1 cellular context compared by ENCODE assay signal in the genomic region with DNA sequence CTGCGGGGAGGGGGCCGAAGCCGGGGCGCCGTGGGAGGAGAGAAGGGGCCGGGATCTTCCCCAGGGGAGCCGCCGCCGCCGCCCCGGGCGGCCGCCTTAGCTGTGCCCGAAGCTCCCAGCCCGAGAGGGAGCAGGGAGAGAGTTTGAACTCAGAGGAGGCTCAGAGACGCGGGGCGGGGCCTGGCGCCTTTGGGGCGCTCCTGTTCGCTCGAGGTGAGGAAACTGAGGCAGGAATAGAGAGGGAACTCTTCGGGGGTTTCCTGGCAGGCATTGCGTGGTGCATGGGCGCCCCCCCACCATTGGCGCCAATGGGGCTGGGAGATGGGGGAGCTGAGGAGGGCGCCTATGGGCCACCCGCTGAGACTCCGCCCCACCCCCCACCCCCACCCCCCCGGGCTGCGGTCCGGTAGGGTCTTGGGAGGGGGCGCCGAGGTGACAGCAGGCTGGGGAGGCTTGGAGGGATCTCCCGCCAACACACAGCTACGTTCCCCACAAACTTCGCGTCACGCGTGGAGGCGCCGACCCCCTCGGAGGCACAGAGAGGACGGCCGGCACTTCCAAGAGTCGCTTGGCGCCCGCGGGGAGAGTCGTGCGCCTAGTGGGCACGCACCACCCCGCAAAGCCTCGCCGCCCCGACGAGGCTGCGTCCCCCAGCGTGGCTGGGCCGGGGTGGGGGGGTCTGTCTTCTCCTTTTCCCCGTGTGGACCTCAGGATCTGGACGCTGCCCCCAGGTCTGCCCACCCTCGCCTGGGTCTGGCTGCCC.
TF ChIP-seq lines count a peak whose summit lies in the region.

No MANE protein-coding gene starts in this region.

TF ChIP-seq in HepG2, 621 proteins besides CTCF, POLR2A, EP300 and RAD21 (continued from another document and continues in another):
- TF ChIP-seq ZBTB39 (CRISPR knock-in tag; IDR thresholded peaks at IDR 0.05): no peak; the same call in 1 of the 2 replicates
- TF ChIP-seq ZNF577 (CRISPR knock-in tag; IDR thresholded peaks at IDR 0.05; ENCODE audit: borderline replicate concordance, low read depth): no peak
- TF ChIP-seq GATA4 (IDR thresholded peaks at IDR 0.05; ENCODE audit: borderline replicate concordance, low read depth): peak; percentile 26; the same call in 1 of the 2 replicates
- no peak for TF ChIP-seq ZNF775 (CRISPR knock-in tag; IDR thresholded peaks at IDR 0.05; ENCODE audit: borderline replicate concordance)
- TF ChIP-seq ZNF101 (CRISPR knock-in tag; IDR thresholded peaks at IDR 0.05; ENCODE audit: borderline replicate concordance, low read depth): no peak; the same call in 1 of the 2 replicates
- no peak for TF ChIP-seq FOSL2 (CRISPR knock-in tag; IDR thresholded peaks at IDR 0.05)
- TF ChIP-seq TRAFD1 (CRISPR knock-in tag; IDR thresholded peaks at IDR 0.05; ENCODE audit: borderline replicate concordance): no peak
- TF ChIP-seq ATF4 (CRISPR knock-in tag; IDR thresholded peaks at IDR 0.05): no peak; a peak in 1 of 4 replicates
- TF ChIP-seq, protein P1, sequence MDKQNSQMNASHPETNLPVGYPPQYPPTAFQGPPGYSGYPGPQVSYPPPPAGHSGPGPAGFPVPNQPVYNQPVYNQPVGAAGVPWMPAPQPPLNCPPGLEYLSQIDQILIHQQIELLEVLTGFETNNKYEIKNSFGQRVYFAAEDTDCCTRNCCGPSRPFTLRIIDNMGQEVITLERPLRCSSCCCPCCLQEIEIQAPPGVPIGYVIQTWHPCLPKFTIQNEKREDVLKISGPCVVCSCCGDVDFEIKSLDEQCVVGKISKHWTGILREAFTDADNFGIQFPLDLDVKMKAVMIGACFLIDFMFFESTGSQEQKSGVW (CRISPR knock-in tag; IDR thresholded peaks at IDR 0.05; ENCODE audit: borderline replicate concordance): no peak
- no peak for TF ChIP-seq ZNF230 (CRISPR knock-in tag; IDR thresholded peaks at IDR 0.05)
- TF ChIP-seq PRDM4 (CRISPR knock-in tag; IDR thresholded peaks at IDR 0.05; ENCODE audit: borderline replicate concordance): peak; percentile 89; the same call in 1 of the 2 replicates
- TF ChIP-seq FOXO1 (CRISPR knock-in tag; IDR thresholded peaks at IDR 0.05): no peak
- 0 out of 2 replicates have a peak, but pooled peaks have one; percentile 3 for TF ChIP-seq ZNF263 (CRISPR knock-in tag; IDR thresholded peaks at IDR 0.05)
- TF ChIP-seq KDM2A (CRISPR knock-in tag; IDR thresholded peaks at IDR 0.05; ENCODE audit: borderline replicate concordance, low read depth): peak; percentile 44
- no peak for TF ChIP-seq PBX2 (CRISPR knock-in tag; IDR thresholded peaks at IDR 0.05)
- peak; percentile 88 for TF ChIP-seq PATZ1 (CRISPR knock-in tag; IDR thresholded peaks at IDR 0.05)
- TF ChIP-seq ZNF251 (CRISPR knock-in tag; IDR thresholded peaks at IDR 0.05): no peak
- TF ChIP-seq MAFF (IDR thresholded peaks at IDR 0.05; ENCODE audit: low read depth, low read length): no peak
- TF ChIP-seq PITX1 (CRISPR knock-in tag; IDR thresholded peaks at IDR 0.05): peak; percentile 33; the same call in 1 of the 2 replicates
- no peak for TF ChIP-seq ZNF274 (CRISPR knock-in tag; IDR thresholded peaks at IDR 0.05)
- TF ChIP-seq MLLT10 (CRISPR knock-in tag; IDR thresholded peaks at IDR 0.05): no peak
- peak; percentile 68 for TF ChIP-seq BORCS8-MEF2B (CRISPR knock-in tag; IDR thresholded peaks at IDR 0.05)
- TF ChIP-seq, protein P2, sequence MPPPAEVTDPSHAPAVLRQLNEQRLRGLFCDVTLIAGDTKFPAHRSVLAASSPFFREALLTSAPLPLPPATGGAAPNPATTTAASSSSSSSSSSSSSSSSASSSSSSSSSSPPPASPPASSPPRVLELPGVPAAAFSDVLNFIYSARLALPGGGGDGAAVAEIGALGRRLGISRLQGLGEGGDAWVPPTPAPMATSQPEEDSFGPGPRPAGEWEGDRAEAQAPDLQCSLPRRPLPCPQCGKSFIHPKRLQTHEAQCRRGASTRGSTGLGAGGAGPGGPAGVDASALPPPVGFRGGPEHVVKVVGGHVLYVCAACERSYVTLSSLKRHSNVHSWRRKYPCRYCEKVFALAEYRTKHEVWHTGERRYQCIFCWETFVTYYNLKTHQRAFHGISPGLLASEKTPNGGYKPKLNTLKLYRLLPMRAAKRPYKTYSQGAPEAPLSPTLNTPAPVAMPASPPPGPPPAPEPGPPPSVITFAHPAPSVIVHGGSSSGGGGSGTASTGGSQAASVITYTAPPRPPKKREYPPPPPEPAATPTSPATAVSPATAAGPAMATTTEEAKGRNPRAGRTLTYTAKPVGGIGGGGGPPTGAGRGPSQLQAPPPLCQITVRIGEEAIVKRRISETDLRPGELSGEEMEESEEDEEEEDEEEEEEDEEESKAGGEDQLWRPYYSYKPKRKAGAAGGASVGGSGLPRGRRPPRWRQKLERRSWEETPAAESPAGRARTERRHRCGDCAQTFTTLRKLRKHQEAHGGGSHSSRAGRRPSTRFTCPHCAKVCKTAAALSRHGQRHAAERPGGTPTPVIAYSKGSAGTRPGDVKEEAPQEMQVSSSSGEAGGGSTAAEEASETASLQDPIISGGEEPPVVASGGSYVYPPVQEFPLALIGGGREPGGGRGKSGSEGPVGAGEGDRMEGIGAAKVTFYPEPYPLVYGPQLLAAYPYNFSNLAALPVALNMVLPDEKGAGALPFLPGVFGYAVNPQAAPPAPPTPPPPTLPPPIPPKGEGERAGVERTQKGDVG (CRISPR knock-in tag; IDR thresholded peaks at IDR 0.05; ENCODE audit: borderline replicate concordance): no peak
- TF ChIP-seq CEBPZ (IDR thresholded peaks at IDR 0.05; ENCODE audit: low read length): no peak
- TF ChIP-seq, protein P3, sequence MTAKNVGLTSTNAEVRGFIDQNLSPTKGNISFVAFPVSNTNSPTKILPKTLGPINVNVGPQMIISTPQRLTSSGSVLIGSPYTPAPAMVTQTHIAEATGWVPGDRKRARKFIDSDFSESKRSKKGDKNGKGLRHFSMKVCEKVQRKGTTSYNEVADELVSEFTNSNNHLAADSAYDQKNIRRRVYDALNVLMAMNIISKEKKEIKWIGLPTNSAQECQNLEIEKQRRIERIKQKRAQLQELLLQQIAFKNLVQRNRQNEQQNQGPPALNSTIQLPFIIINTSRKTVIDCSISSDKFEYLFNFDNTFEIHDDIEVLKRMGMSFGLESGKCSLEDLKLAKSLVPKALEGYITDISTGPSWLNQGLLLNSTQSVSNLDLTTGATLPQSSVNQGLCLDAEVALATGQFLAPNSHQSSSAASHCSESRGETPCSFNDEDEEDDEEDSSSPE (CRISPR knock-in tag; IDR thresholded peaks at IDR 0.05): peak; percentile 63
- TF ChIP-seq ZNF619 (CRISPR knock-in tag; IDR thresholded peaks at IDR 0.05): no peak
- no peak for TF ChIP-seq RARG (CRISPR knock-in tag; IDR thresholded peaks at IDR 0.05; ENCODE audit: low read depth)
- TF ChIP-seq, protein P4, sequence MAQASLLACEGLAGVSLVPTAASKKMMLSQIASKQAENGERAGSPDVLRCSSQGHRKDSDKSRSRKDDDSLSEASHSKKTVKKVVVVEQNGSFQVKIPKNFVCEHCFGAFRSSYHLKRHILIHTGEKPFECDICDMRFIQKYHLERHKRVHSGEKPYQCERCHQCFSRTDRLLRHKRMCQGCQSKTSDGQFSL (CRISPR knock-in tag; IDR thresholded peaks at IDR 0.05): peak; percentile 93
- TF ChIP-seq, protein P5, sequence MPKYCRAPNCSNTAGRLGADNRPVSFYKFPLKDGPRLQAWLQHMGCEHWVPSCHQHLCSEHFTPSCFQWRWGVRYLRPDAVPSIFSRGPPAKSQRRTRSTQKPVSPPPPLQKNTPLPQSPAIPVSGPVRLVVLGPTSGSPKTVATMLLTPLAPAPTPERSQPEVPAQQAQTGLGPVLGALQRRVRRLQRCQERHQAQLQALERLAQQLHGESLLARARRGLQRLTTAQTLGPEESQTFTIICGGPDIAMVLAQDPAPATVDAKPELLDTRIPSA (CRISPR knock-in tag; IDR thresholded peaks at IDR 0.05; ENCODE audit: borderline replicate concordance): no peak; the same call in 1 of the 2 replicates
